In the genomic region with DNA sequence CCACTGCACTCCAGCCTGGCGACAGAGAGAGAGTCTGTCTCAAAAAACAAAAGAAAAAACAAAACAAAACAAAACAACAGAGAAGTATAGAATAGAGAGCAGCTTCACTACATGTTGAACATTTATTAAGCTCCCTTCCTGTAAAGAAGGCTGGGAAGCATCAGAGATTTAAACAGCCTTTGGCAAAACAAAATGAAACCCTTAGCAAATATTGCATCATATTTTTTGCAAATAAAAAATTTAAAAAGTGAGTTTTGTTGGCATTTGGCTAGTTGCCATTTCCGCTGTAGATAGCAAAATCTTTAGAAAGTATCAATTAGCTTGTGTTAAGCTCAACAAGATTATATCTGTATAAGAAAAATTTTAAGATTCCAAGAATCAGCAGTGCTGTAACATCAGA, we compare ENCODE assay signal across 25 cellular contexts.
DNase-seq lines count a peak whose midpoint lies in the region; FAIRE-seq and TF ChIP-seq lines count a peak whose summit lies in the region.
"Had no signal": no experiment of that assay in that cellular context is flagged by ENCODE, and none has a peak within 500 bp of the region (broad histone marks: within the 10 kb centered on the region; RNA-seq: fewer than 3 reads in every experiment).

No MANE protein-coding gene starts in this region.

- intact Hi-C loops in MCF 10A (cut with micrococcal nuclease) = no loop called here
- intact Hi-C loops in mammary epithelial cell (cut with micrococcal nuclease) = no loop called here
- intact Hi-C loops in PC-9 (cut with micrococcal nuclease; ENCODE audit: unreplicated experiment) = no loop called here

- BruUV-seq in MCF 10A (replicated peaks; lab: Mats Ljungman, UMichigan) (no TSS peak), mammary epithelial cell (replicated peaks; lab: Mats Ljungman, UMichigan) (no TSS peak), PC-9 (replicated peaks; lab: Mats Ljungman, UMichigan) (no TSS peak)

- 57% methylated on average over 2 of the region's 2 CpGs for WGBS in mammary epithelial cell (ENCODE audit: low coverage, missing lambda C conversion rate)
- WGBS in small intestine, 3 donors = 80 to 91% (median 89%) methylated on average over 2 of the region's 2 CpGs

- H3K36me3 ChIP-seq in mammary epithelial cell (ENCODE audit: insufficient read depth, low read length) = no peaks in the 10 kb centered on the region
- no peaks in the 10 kb centered on the region for H3K36me3 ChIP-seq in PC-9 (ENCODE audit: low read depth)
- no peaks in the 10 kb centered on the region for H3K36me3 ChIP-seq in small intestine (ENCODE audit: control insufficient read depth in 2 of 2, insufficient read depth in 2 of 2, low read length in 2 of 2)
- H3K36me3 ChIP-seq: BE2C, upper lobe of right lung had no signal

- DNase-seq in MCF 10A (ENCODE audit: unreplicated experiment) = peak; percentile 6
- DNase-seq in mammary epithelial cell = no peak
- DNase-seq in PC-9 = no peak
- DNase-seq in fibroblast of gingiva (ENCODE audit: low read depth) = peak; percentile 2
- DNase-seq in GM13977 (ENCODE audit: low spot score) = no peak
- no peak for DNase-seq in HEK293T (ENCODE audit: extremely low spot score)
- DNase-seq in glutamatergic neuron = no peak
- DNase-seq in small intestine = no peak
- DNase-seq: activated CD4-positive, alpha-beta T cell treated with anti-CD3 and anti-CD28 coated beads, Interleukin-2, amount 10 ng/mL, durations not matched to agents 24 days and 14 days; activated naive CD4-positive, alpha-beta T cell treated with anti-CD3 and anti-CD28 coated beads, Interleukin-2, amount 50 U/mL, for 16 hours; anterior cingulate cortex; BE2C; dermis blood vessel endothelial cell; DMS79; heart right ventricle; left cardiac atrium; mesendoderm; NCI-H1105 treated with DMSO at 0.1 percent for 48 hours; NCI-H2029 treated with DMSO at 0.1 percent for 48 hours; NCI-H510A; substantia nigra; upper lobe of right lung had no signal

- H3K9me2 ChIP-seq in PC-9 (ENCODE audit: insufficient read depth) = no peaks in the 10 kb centered on the region

- no peaks in the 10 kb centered on the region for H3K36me3 Mint-ChIP-seq in MCF 10A (ENCODE audit: insufficient read depth, unreplicated experiment)
- H3K36me3 Mint-ChIP-seq in glutamatergic neuron (ENCODE audit: unreplicated experiment) = no peaks in the 10 kb centered on the region

- H3F3A ChIP-seq in PC-9 (ENCODE audit: insufficient read depth, low read depth) = no peaks in the 10 kb centered on the region

- CTCF ChIA-PET in MCF 10A (lab: Yijun Ruan, JAX) = interaction anchor here (0.5 to 1.9 kb wide), 6 partner anchors 11 to 512 kb away, joined by 3 to 10 read pairs (median 4); no protein-coding TSS in a partner anchor
- CTCF ChIA-PET in mammary epithelial cell (lab: Charles Lee; ENCODE audit: low non-redundant PET) = no interaction called here
- CTCF ChIA-PET in PC-9 (lab: Charles Lee) = no interaction called here
- CTCF ChIA-PET in HEK293T (lab: Yijun Ruan, JAX) = no interaction called here

- H3K27ac ChIP-seq in mammary epithelial cell (ENCODE audit: insufficient read depth, low read depth, low read length) (no peak overlapping the region), PC-9 (peak overlapping the region; percentile 24), small intestine (ENCODE audit: low read depth in 1 of 2, low read length in 1 of 2) (no peak overlapping the region)
- H3K27ac ChIP-seq: heart right ventricle, upper lobe of right lung had no signal

- H3K4me1 Mint-ChIP-seq in MCF 10A (ENCODE audit: insufficient read depth, unreplicated experiment) (peaks cover under 1% of the 10 kb centered on the region), glutamatergic neuron (ENCODE audit: low read depth, unreplicated experiment) (no peaks in the 10 kb centered on the region)
- H3K4me1 Mint-ChIP-seq: activated CD4-positive, alpha-beta T cell treated with anti-CD3 and anti-CD28 coated beads, Interleukin-2, amount 10 ng/mL, durations not matched to agents 24 days and 14 days had no signal

- H3K4me3 Mint-ChIP-seq in MCF 10A (ENCODE audit: unreplicated experiment) (no peak overlapping the region), glutamatergic neuron (ENCODE audit: unreplicated experiment) (no peak overlapping the region)
- H3K4me3 Mint-ChIP-seq: activated CD4-positive, alpha-beta T cell treated with anti-CD3 and anti-CD28 coated beads, Interleukin-2, amount 10 ng/mL, durations not matched to agents 24 days and 14 days; activated T-helper 1 cell treated with anti-CD3 and anti-CD28 coated beads, Interleukin-12 subunit alpha, Interleukin-12 subunit beta, Interleukin-2, Interleukin-4 antibody, amounts not matched to agents 30 ng/mL and 10 ng/mL and 1 ng/mL, durations not matched to agents 14 hours and 24 hours and 36 hours had no signal

- no peak for FAIRE-seq in small intestine (lab: Jason Lieb, UNC)
- FAIRE-seq: A204.1, endometrium had no signal

- H3K4me3 ChIP-seq in mammary epithelial cell (replicated peaks in 1 of 3; ENCODE audit: insufficient read depth in 1 of 3, low read depth in 2 of 3, low read length in 3 of 3) = no peak overlapping the region
- peak overlapping the region; percentile 6; the same call in 1 of the 2 replicates for H3K4me3 ChIP-seq in PC-9
- H3K4me3 ChIP-seq in small intestine (ENCODE audit: low read depth in 1 of 2, low read length in 2 of 2) = no peak overlapping the region
- H3K4me3 ChIP-seq: heart right ventricle, upper lobe of right lung had no signal

- H3K79me2 ChIP-seq in mammary epithelial cell (ENCODE audit: insufficient read depth, low read length) (no peaks in the 10 kb centered on the region), PC-9 (ENCODE audit: low read depth) (no peaks in the 10 kb centered on the region)

- POLR2A ChIA-PET in MCF 10A (lab: Yijun Ruan, JAX) (no interaction called here), PC-9 (lab: Charles Lee; ENCODE audit: unreplicated experiment) (no interaction called here), HEK293T (lab: Yijun Ruan, JAX) (no interaction called here)

- H3K4me2 ChIP-seq in mammary epithelial cell (ENCODE audit: insufficient read depth, low read depth, low read length) (no peak overlapping the region), PC-9 (peak overlapping the region; percentile 54)

- no peaks in the 10 kb centered on the region for H3K9me3 ChIP-seq in mammary epithelial cell (replicated peaks; ENCODE audit: insufficient read depth, low read length)
- no peaks in the 10 kb centered on the region for H3K9me3 ChIP-seq in PC-9 (ENCODE audit: insufficient read depth, low read depth)
- H3K9me3 ChIP-seq in small intestine (ENCODE audit: control insufficient read depth, low read depth) = no peaks in the 10 kb centered on the region
- H3K9me3 ChIP-seq: BE2C, heart right ventricle, upper lobe of right lung had no signal

- no peak for TF ChIP-seq CTCF in MCF 10A (IDR thresholded peaks at IDR 0.05; ENCODE audit: unreplicated experiment)
- no peak for TF ChIP-seq CTCF in mammary epithelial cell (conservative IDR thresholded peaks at IDR 0.05 in 1 of 2, IDR thresholded peaks at IDR 0.05 in 1 of 2; ENCODE audit: extremely low read depth in 1 of 2, insufficient read depth in 1 of 2, low read depth in 1 of 2, low read length in 2 of 2)
- TF ChIP-seq CTCF in PC-9 (conservative IDR thresholded peaks at IDR 0.05) = no peak
- TF ChIP-seq CTCF in GM13977 (IDR thresholded peaks at IDR 0.05; ENCODE audit: extremely low read depth, insufficient read depth, missing control alignments) = no peak
- no peak for TF ChIP-seq CTCF in glutamatergic neuron (IDR thresholded peaks at IDR 0.05; ENCODE audit: partially characterized antibody, unreplicated experiment)

- H3K27me3 Mint-ChIP-seq in MCF 10A (ENCODE audit: insufficient read depth, unreplicated experiment) (peaks cover 20% of the 10 kb centered on the region), glutamatergic neuron (ENCODE audit: unreplicated experiment) (no peaks in the 10 kb centered on the region)

- H4K20me1 ChIP-seq in mammary epithelial cell (ENCODE audit: insufficient read depth, low read length) = no peaks in the 10 kb centered on the region
- H4K20me1 ChIP-seq in PC-9 (ENCODE audit: insufficient read depth) = no peaks in the 10 kb centered on the region

- H3K27me3 ChIP-seq in mammary epithelial cell (ENCODE audit: insufficient read depth, low read length) (peaks cover 4% of the 10 kb centered on the region), PC-9 (ENCODE audit: insufficient read depth, low read depth) (no peaks in the 10 kb centered on the region), small intestine (ENCODE audit: control insufficient read depth in 2 of 2, insufficient read depth in 2 of 2, low read length in 2 of 2) (no peaks in the 10 kb centered on the region)
- H3K27me3 ChIP-seq: heart right ventricle, upper lobe of right lung had no signal

- no peak overlapping the region for H3K27ac Mint-ChIP-seq in MCF 10A (ENCODE audit: low read depth, unreplicated experiment)
- H3K27ac Mint-ChIP-seq in glutamatergic neuron (ENCODE audit: unreplicated experiment) = no peak overlapping the region
- H3K27ac Mint-ChIP-seq: activated CD4-positive, alpha-beta T cell treated with anti-CD3 and anti-CD28 coated beads, Interleukin-2, amount 10 ng/mL, durations not matched to agents 24 days and 14 days; activated T-helper 1 cell treated with anti-CD3 and anti-CD28 coated beads, Interleukin-12 subunit alpha, Interleukin-12 subunit beta, Interleukin-2, Interleukin-4 antibody, amounts not matched to agents 30 ng/mL and 10 ng/mL and 1 ng/mL, durations not matched to agents 14 hours and 24 hours and 36 hours had no signal

- in situ Hi-C loops in mammary epithelial cell (cut with MboI; ENCODE audit: low sequenced_read_pairs in 2 of 2) = loop anchor here (25.0 kb wide), 1 partner anchor 474 kb away; no protein-coding TSS in a partner anchor
- in situ Hi-C loops in GM13977 (cut with MboI; ENCODE audit: low pct_unique_long_range_greater_than_20kb, low sequenced_read_pairs, unreplicated experiment) = loop anchor here (25.0 kb wide), 1 partner anchor 499 kb away; the partner anchor contains the start of gene ZBBX

- dilution Hi-C loops in mammary epithelial cell (cut with HindIII; ENCODE audit: low sequenced_read_pairs) = no loop called here

- H3K4me1 ChIP-seq in mammary epithelial cell (ENCODE audit: insufficient read depth, low read length) = no peaks in the 10 kb centered on the region
- H3K4me1 ChIP-seq in PC-9 (replicated peaks; ENCODE audit: insufficient read depth) = peaks cover 12% of the 10 kb centered on the region; the same call in 1 of the 2 replicates
- H3K4me1 ChIP-seq in small intestine (ENCODE audit: control insufficient read depth in 2 of 2, insufficient read depth in 1 of 2, low read depth in 1 of 2, low read length in 1 of 2) = no peaks in the 10 kb centered on the region
- H3K4me1 ChIP-seq: BE2C, upper lobe of right lung had no signal

- no peak overlapping the region for H2AFZ ChIP-seq in mammary epithelial cell (ENCODE audit: low read depth, low read length)
- H2AFZ ChIP-seq in PC-9 = peak overlapping the region; percentile 73

- H3K9ac ChIP-seq in mammary epithelial cell (ENCODE audit: insufficient read depth, low read length) = no peak overlapping the region

- H3K9me3 Mint-ChIP-seq in MCF 10A (ENCODE audit: unreplicated experiment) = no peaks in the 10 kb centered on the region
- H3K9me3 Mint-ChIP-seq in glutamatergic neuron (ENCODE audit: unreplicated experiment) = no peaks in the 10 kb centered on the region
- H3K9me3 Mint-ChIP-seq: activated CD4-positive, alpha-beta T cell treated with anti-CD3 and anti-CD28 coated beads, Interleukin-2, amount 10 ng/mL, durations not matched to agents 24 days and 14 days; activated T-helper 1 cell treated with anti-CD3 and anti-CD28 coated beads, Interleukin-12 subunit alpha, Interleukin-12 subunit beta, Interleukin-2, Interleukin-4 antibody, amounts not matched to agents 30 ng/mL and 10 ng/mL and 1 ng/mL, durations not matched to agents 14 hours and 24 hours and 36 hours had no signal

Comparison
In these comparisons a context has a peak if more than half of its experiments do, and no peak if none do; other contexts are left out.
1. DNase-seq: peak in MCF 10A (single experiment) and fibroblast of gingiva (single experiment); none in mammary epithelial cell (single experiment), PC-9 (0 of 2), GM13977 (single experiment), HEK293T (single experiment), glutamatergic neuron (single experiment) and small intestine (single experiment).